Comparison of ENCODE assay signal across 8 cellular contexts in the genomic region with DNA sequence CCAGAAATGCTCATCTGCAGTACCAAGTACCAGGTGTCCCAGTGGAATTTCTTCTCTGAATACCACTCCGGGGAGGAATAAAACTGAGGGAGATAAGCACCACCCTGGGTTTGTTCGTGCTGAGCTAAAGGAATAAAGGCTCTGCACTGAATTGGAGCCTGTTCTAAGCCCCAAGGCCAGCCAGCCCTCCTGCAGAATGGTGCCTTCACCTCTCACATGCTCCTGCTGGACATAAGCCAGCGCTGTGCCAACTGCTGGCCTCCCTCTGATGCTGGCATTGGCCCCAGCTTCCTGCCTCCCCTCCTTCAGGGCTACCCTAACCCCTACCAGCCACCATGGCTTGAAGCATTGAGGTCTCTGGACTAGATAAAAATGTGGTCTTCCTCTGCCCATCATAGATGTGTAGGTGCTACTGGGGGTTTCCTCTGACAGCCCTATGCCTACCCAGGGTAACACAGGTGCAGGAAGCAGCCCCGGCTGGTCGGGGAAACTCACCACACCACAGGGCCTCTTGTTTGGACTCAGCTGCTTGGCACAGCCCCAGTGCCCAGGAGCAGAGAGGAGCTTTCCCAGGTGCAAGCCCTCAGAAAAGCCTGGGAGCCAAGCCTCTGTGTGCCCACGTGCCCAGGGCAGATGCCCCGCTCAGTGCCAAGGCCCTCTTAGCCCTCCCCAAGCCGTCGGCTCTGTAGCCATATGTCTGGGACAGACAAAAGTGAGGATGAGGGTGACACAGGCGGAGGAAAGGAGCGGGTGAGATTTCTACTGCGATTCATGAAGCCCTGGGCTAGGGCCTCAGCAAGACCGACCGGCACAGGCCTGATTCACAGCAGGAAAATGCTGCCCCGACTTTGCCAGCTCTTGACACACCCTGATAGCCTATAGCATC. TPM values are rescaled to one million over a fixed set of nuclear protein-coding genes. Genes with fewer than 3 reads are reported as not detected.
DNase-seq lines count a peak whose midpoint lies in the region; ATAC-seq lines count a peak whose summit lies in the region.

No MANE protein-coding gene starts in this region.

- DNase-seq in NCI-H524 (lab: John Stamatoyannopoulos, UW), result peak; percentile 43 to 62
- DNase-seq in NCI-H524 treated with DMSO at 0.1 percent for 48 hours (lab: John Stamatoyannopoulos, UW), result no peak
- DNase-seq in T-cell, result no peak
- DNase-seq in SKM-1 treated with dmso at 0.1 percent for 144 hours (lab: John Stamatoyannopoulos, UW; ENCODE audit: unreplicated experiment), result no peak
- no peak for DNase-seq in OCI-M1 (lab: John Stamatoyannopoulos, UW)
- DNase-seq in kidney glomerular epithelial cell (lab: John Stamatoyannopoulos, UW), result no peak

- CTCF ChIA-PET in T-cell (lab: Charles Lee), result interaction anchor here (1.3 to 1.5 kb wide), 3 partner anchors 15 to 107 kb away, joined by 4 to 7 read pairs (median 4); no protein-coding TSS in a partner anchor

- no peaks in the 10 kb centered on the region for H3K9me3 Mint-ChIP-seq in T-cell

- no peaks in the 10 kb centered on the region for H3K9me3 ChIP-seq in iPS-15b (ENCODE audit: control insufficient read depth, insufficient read depth, low read length)

- peak overlapping the region; percentile 59 to 86 for H3K27ac Mint-ChIP-seq in T-cell

- H3K27me3 Mint-ChIP-seq in T-cell, result peaks cover 0 to 9% of the 10 kb centered on the region in 2 donors

- H3K36me3 Mint-ChIP-seq in T-cell, result no peaks in the 10 kb centered on the region

- ATAC-seq in T-cell (replicated peaks in 1 of 4), result no peak

- peaks cover 53 to 71% (median 58%) of the 10 kb centered on the region in 3 donors for H3K4me1 Mint-ChIP-seq in T-cell

- H3K27me3 ChIP-seq in iPS-15b (ENCODE audit: control insufficient read depth, insufficient read depth, low read length), result peaks cover 25% of the 10 kb centered on the region

- peaks cover 15% of the 10 kb centered on the region for H3K4me1 ChIP-seq in iPS-15b (ENCODE audit: control insufficient read depth, insufficient read depth, low read length)

- POLR2A ChIA-PET in T-cell (lab: Charles Lee), result interaction anchor here in 1 of 2 donors (0.9 kb wide), 1 partner anchor 79 kb away, joined by 11 read pairs; no protein-coding TSS in a partner anchor

- no peaks in the 10 kb centered on the region for H3K36me3 ChIP-seq in iPS-15b (ENCODE audit: control insufficient read depth, insufficient read depth, low read length)

- H3K27ac ChIP-seq in temporal lobe (ENCODE audit: low read depth, low read length), result peak overlapping the region; percentile 92

- peak overlapping the region in 2 of 3 donors; percentile 91 to 96 for H3K4me3 Mint-ChIP-seq in T-cell

- H3K9ac ChIP-seq in iPS-15b (ENCODE audit: low read depth, low read length), result peak overlapping the region; percentile 37

- no peak overlapping the region for H3K4me3 ChIP-seq in iPS-15b (ENCODE audit: low read depth, low read length)

RNA-seq across cellular contexts. Expression of a gene that starts 34.1 kb away (rescaled TPM):
- total RNA-seq in T-cell (10 to 100 TPM in 1 of 5 donors, 1 to 10 TPM in 4; 6.6 to 10.7 (median 8.2) TPM), temporal lobe (28.5 TPM)

Comparison
In these comparisons a context has a peak if more than half of its experiments do, and no peak if none do; other contexts are left out.
1. DNase-seq: peak in NCI-H524 (2 of 2); none in NCI-H524 treated with DMSO at 0.1 percent for 48 hours (single experiment), T-cell (0 of 34), SKM-1 treated with dmso at 0.1 percent for 144 hours (single experiment), OCI-M1 (single experiment) and kidney glomerular epithelial cell (single experiment).